9 cellular contexts compared by ENCODE assay signal in the genomic region with DNA sequence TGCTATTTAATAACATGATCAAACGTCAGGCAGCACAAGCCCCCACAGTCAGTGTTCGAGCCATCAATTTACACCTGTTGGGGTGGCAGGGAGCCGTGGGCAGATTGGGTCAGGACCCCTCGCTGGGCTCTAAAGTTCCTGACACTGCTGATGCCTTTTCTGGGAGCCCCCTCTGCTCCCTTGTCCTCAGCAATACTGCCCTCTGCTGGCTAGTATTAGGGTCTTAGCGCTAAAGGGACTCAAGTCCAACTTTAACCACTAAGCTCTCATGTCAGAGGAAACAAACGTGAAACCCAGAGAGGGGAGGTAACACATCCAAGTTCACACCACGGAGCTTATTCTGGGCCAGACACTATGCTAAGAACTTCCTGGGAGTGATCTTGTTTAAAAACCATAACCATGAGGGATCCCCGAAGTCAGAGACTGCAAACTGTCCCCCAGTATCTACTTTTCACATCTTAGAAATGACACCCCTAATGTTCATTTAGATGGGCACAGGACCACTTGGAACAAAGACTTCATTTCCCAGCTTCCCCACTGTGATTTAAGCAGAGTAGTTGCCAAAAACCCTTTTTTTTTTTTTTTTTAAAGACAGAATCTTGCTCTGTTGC. TPM values are rescaled to one million over a fixed set of nuclear protein-coding genes. Genes with fewer than 3 reads are reported as not detected.
DNase-seq lines count a peak whose midpoint lies in the region; ATAC-seq, FAIRE-seq and TF ChIP-seq lines count a peak whose summit lies in the region.
"Had no signal": no experiment of that assay in that cellular context is flagged by ENCODE, and none has a peak within 500 bp of the region (broad histone marks: within the 10 kb centered on the region; RNA-seq: fewer than 3 reads in every experiment).

No MANE protein-coding gene starts in this region.

- H3K4me1 Mint-ChIP-seq in CD14-positive monocyte = no peaks in the 10 kb centered on the region
- H3K4me1 Mint-ChIP-seq in activated naive CD8-positive, alpha-beta T cell treated with anti-CD3 and anti-CD28 coated beads for 36 hours = no peaks in the 10 kb centered on the region

- H3K36me3 ChIP-seq in small intestine (ENCODE audit: control insufficient read depth in 2 of 2, insufficient read depth in 2 of 2, low read length in 2 of 2) = peaks cover 2 to 4% of the 10 kb centered on the region in 2 donors

- 49 to 70% (median 63%) methylated on average over 8 of the region's 8 CpGs for WGBS in small intestine, 3 donors

- intact Hi-C loops in CD14-positive monocyte (cut with micrococcal nuclease) = loop anchor here (5.0 kb wide), 1 partner anchor 459 kb away; no protein-coding TSS in a partner anchor
- intact Hi-C loops in left ventricle myocardium superior (cut with micrococcal nuclease) = loop anchor here (10.0 kb wide), 1 partner anchor 461 kb away; no protein-coding TSS in a partner anchor

- DNase-seq in CD14-positive monocyte (ENCODE audit: low spot score) (no peak), NCI-H2227 treated with DMSO at 0.1 percent for 48 hours (lab: John Stamatoyannopoulos, UW) (peak; percentile 6), left ventricle myocardium superior (no peak), small intestine (peak; percentile 37)
- peak; percentile 30 for DNase-seq in activated naive CD8-positive, alpha-beta T cell treated with anti-CD3 and anti-CD28 coated beads for 36 hours
- DNase-seq: left cardiac atrium had no signal

- H3K4me1 ChIP-seq in small intestine (ENCODE audit: control insufficient read depth in 2 of 2, insufficient read depth in 1 of 2, low read depth in 1 of 2, low read length in 1 of 2) = no peaks in the 10 kb centered on the region

- no peak for FAIRE-seq in small intestine (lab: Jason Lieb, UNC)

- no peak overlapping the region for H3K27ac Mint-ChIP-seq in CD14-positive monocyte
- H3K27ac Mint-ChIP-seq in activated naive CD8-positive, alpha-beta T cell treated with anti-CD3 and anti-CD28 coated beads for 36 hours = no peak overlapping the region

- no peak overlapping the region for H3K27ac ChIP-seq in small intestine (ENCODE audit: low read depth in 1 of 2, low read length in 1 of 2)

- H3K27me3 ChIP-seq in small intestine (ENCODE audit: control insufficient read depth in 2 of 2, insufficient read depth in 2 of 2, low read length in 2 of 2) = no peaks in the 10 kb centered on the region

- TF ChIP-seq CTCF in CD14-positive monocyte (IDR thresholded peaks at IDR 0.05) = peak; percentile 81

- no peaks in the 10 kb centered on the region for H3K9me3 ChIP-seq in small intestine (ENCODE audit: control insufficient read depth, low read depth)

- no peak for TF ChIP-seq POLR2A in GM18505 (IDR thresholded peaks at IDR 0.05; ENCODE audit: borderline replicate concordance, extremely low read depth, insufficient read depth, insufficient read length)

- H3K36me3 Mint-ChIP-seq in CD14-positive monocyte = no peaks in the 10 kb centered on the region
- peaks cover 17% of the 10 kb centered on the region for H3K36me3 Mint-ChIP-seq in activated naive CD8-positive, alpha-beta T cell treated with anti-CD3 and anti-CD28 coated beads for 36 hours

- no peaks in the 10 kb centered on the region for H3K9me3 Mint-ChIP-seq in CD14-positive monocyte
- H3K9me3 Mint-ChIP-seq in activated naive CD8-positive, alpha-beta T cell treated with anti-CD3 and anti-CD28 coated beads for 36 hours = no peaks in the 10 kb centered on the region

- H3K27me3 Mint-ChIP-seq in CD14-positive monocyte (ENCODE audit: low read depth in 3 of 3) = peaks cover 0 to 7% (median 0%) of the 10 kb centered on the region in 3 donors
- no peaks in the 10 kb centered on the region for H3K27me3 Mint-ChIP-seq in activated naive CD8-positive, alpha-beta T cell treated with anti-CD3 and anti-CD28 coated beads for 36 hours

- H3K4me3 Mint-ChIP-seq in CD14-positive monocyte = no peak overlapping the region
- H3K4me3 Mint-ChIP-seq in activated naive CD8-positive, alpha-beta T cell treated with anti-CD3 and anti-CD28 coated beads for 36 hours = no peak overlapping the region

- ATAC-seq in GM18505 (IDR thresholded peaks at IDR 0.05; ENCODE audit: unreplicated experiment) (peak; percentile 53), left ventricle myocardium superior (peak; percentile 50), HG02763 (IDR thresholded peaks at IDR 0.05; ENCODE audit: unreplicated experiment) (no peak), HG02571 (IDR thresholded peaks at IDR 0.05; ENCODE audit: unreplicated experiment) (no peak)

- H3K4me3 ChIP-seq in small intestine (ENCODE audit: low read depth in 1 of 2, low read length in 2 of 2) = no peak overlapping the region

RNA-seq across cellular contexts. Expression of a gene that starts 20.4 kb away (rescaled TPM):
- polyA plus RNA-seq in CD14-positive monocyte (under 1 TPM; 0.20 to 0.56 TPM), small intestine (10 to 100 TPM; 17.3 to 20.1 (median 18.4) TPM)
- 10 to 100 TPM; 17.9 to 21.8 TPM for total RNA-seq in activated naive CD8-positive, alpha-beta T cell treated with anti-CD3 and anti-CD28 coated beads for 36 hours
- total RNA-seq in left ventricle myocardium superior = 4.0 TPM

RNA-seq across cellular contexts. Expression of a gene that starts 31.5 kb away (rescaled TPM):
- polyA plus RNA-seq in CD14-positive monocyte = not detected
- 10 to 100 TPM in 1 of 2 experiments, 1 to 10 TPM in 1; 9.2 to 10.9 TPM for total RNA-seq in activated naive CD8-positive, alpha-beta T cell treated with anti-CD3 and anti-CD28 coated beads for 36 hours
- total RNA-seq in left ventricle myocardium superior = 0.64 TPM
- polyA plus RNA-seq in small intestine = 10 to 100 TPM in 2 of 3 donors, 1 to 10 TPM in 1; 7.8 to 18.1 (median 17.2) TPM

Comparison
In these comparisons a context has a peak if more than half of its experiments do, and no peak if none do; other contexts are left out.
1. DNase-seq: peak in NCI-H2227 treated with DMSO at 0.1 percent for 48 hours (single experiment), activated naive CD8-positive, alpha-beta T cell treated with anti-CD3 and anti-CD28 coated beads for 36 hours (single experiment) and small intestine (single experiment); none in CD14-positive monocyte (single experiment) and left ventricle myocardium superior (single experiment).
2. ATAC-seq: peak in GM18505 (single experiment) and left ventricle myocardium superior (single experiment); none in HG02763 (single experiment) and HG02571 (single experiment).